Comparison of ENCODE assay signal across 1 cellular context in genomic region chr4:169604131-169604900, GRCh38.
TF ChIP-seq lines count a peak whose summit lies in the region.

No MANE protein-coding gene starts in this region.

TF ChIP-seq in WTC11, 78 proteins besides CTCF, POLR2A, EP300 and RAD21 (continued from another document):
- TF ChIP-seq GRHL2 (CRISPR knock-in tag; IDR thresholded peaks at IDR 0.05; ENCODE audit: insufficient replicate concordance, severe bottlenecking) (no peak), CREB1 (CRISPR knock-in tag; IDR thresholded peaks at IDR 0.05) (no peak), JAZF1 (CRISPR knock-in tag; IDR thresholded peaks at IDR 0.05) (no peak)
